In the genomic region with DNA sequence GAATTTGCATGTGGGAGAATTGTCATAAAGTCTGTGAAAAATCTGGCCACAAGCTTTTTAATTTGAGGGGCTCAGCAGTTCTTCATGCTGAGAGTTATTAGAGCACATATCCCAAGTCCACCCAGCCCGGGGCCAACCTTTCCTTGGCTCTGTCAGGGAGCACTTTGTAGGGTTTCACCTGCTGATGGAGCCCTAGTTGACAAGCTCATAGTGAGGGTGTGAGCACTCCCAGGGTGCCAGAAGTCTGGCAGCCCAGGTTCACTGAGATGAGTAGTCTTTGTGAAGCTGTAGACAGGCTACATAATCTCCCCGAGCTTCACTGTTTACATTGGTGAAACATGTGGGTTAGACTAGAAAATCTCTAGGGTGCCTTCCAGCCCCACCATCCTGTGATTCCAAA, we compare ENCODE assay signal across 20 cellular contexts.
A peak's percentile ranks its signal among the peaks of the same experiment; 100 is the strongest.
DNase-seq lines count a peak whose midpoint lies in the region; ATAC-seq and TF ChIP-seq lines count a peak whose summit lies in the region.
"Had no signal": no experiment of that assay in that cellular context is flagged by ENCODE, and none has a peak within 500 bp of the region (broad histone marks: within the 10 kb centered on the region; RNA-seq: fewer than 3 reads in every experiment).

No MANE protein-coding gene starts in this region.

- no peaks in the 10 kb centered on the region for H3K36me3 Mint-ChIP-seq in activated naive CD4-positive, alpha-beta T cell treated with anti-CD3 and anti-CD28 coated beads, Interleukin-2, amount 50 U/mL, for 72 hours
- H3K36me3 Mint-ChIP-seq: immature natural killer cell, T-cell had no signal

- H3K4me3 ChIP-seq in fibroblast of villous mesenchyme (ENCODE audit: low read depth, low read length): no peak overlapping the region
- H3K4me3 ChIP-seq: sigmoid colon, tibial artery had no signal

- H3K9me3 Mint-ChIP-seq in activated naive CD4-positive, alpha-beta T cell treated with anti-CD3 and anti-CD28 coated beads, Interleukin-2, amount 50 U/mL, for 72 hours: no peaks in the 10 kb centered on the region
- H3K9me3 Mint-ChIP-seq: central memory CD8-positive, alpha-beta T cell; immature natural killer cell; T-cell had no signal

- DNase-seq in fibroblast of villous mesenchyme (ENCODE audit: low read depth): peak; percentile 43
- no peak for DNase-seq in ureter (ENCODE audit: low spot score)
- DNase-seq in activated naive CD4-positive, alpha-beta T cell treated with anti-CD3 and anti-CD28 coated beads, Interleukin-2, amount 50 U/mL, for 72 hours (ENCODE audit: low spot score in 2 of 2): no peak
- DNase-seq: activated T-cell treated with anti-CD3 and anti-CD28 coated beads for 4 hours; AML-193; DMS79 treated with DMSO at 0.1 percent for 48 hours; immature natural killer cell; KG1; midbrain; NCI-H146; sigmoid colon; stimulated activated CD4-positive, alpha-beta T cell treated with anti-CD3 and anti-CD28 coated beads, Interleukin-4, amount 100 ng/mL, for 24 hours; T-cell; tibial artery had no signal

- H3K27ac Mint-ChIP-seq in activated naive CD4-positive, alpha-beta T cell treated with anti-CD3 and anti-CD28 coated beads, Interleukin-2, amount 50 U/mL, for 72 hours: no peak overlapping the region
- H3K27ac Mint-ChIP-seq: immature natural killer cell, T-cell had no signal

- no peak for TF ChIP-seq CTCF in fibroblast of villous mesenchyme (IDR thresholded peaks at IDR 0.05; ENCODE audit: insufficient read depth, low read depth, low read length)

- ATAC-seq in GM18858 (IDR thresholded peaks at IDR 0.05; ENCODE audit: unreplicated experiment) (peak; percentile 16), GM21447 (IDR thresholded peaks at IDR 0.05; ENCODE audit: unreplicated experiment) (peak; percentile 3), HG03175 (IDR thresholded peaks at IDR 0.05; ENCODE audit: unreplicated experiment) (peak; percentile 31), GM21367 (IDR thresholded peaks at IDR 0.05; ENCODE audit: unreplicated experiment) (no peak), SK-N-SH treated with all-trans-retinoic acid at 6 μM for 48 hours (no peak)
- no peak for ATAC-seq in activated naive CD4-positive, alpha-beta T cell treated with anti-CD3 and anti-CD28 coated beads, Interleukin-2, amount 50 U/mL, for 72 hours
- ATAC-seq: T-cell had no signal

TF ChIP-seq in SK-N-SH treated with all-trans-retinoic acid at 6 μM for 48 hours, 23 proteins besides CTCF, POLR2A, EP300 and RAD21:
- TF ChIP-seq ZC3H10 (CRISPR knock-in tag; IDR thresholded peaks at IDR 0.05): no peak
- no peak for TF ChIP-seq ISL1 (CRISPR knock-in tag; IDR thresholded peaks at IDR 0.05)
- TF ChIP-seq ESRRG (CRISPR knock-in tag; IDR thresholded peaks at IDR 0.05): no peak

Comparison
In these comparisons a context has a peak if more than half of its experiments do, and no peak if none do; other contexts are left out.
1. ATAC-seq: peak in GM18858 (single experiment), GM21447 (single experiment) and HG03175 (single experiment); none in GM21367 (single experiment), activated naive CD4-positive, alpha-beta T cell treated with anti-CD3 and anti-CD28 coated beads, Interleukin-2, amount 50 U/mL, for 72 hours (0 of 2) and SK-N-SH treated with all-trans-retinoic acid at 6 μM for 48 hours (single experiment).